19 cellular contexts compared by ENCODE assay signal in genomic region chr2:236342951-236343350, GRCh38.
"Had no signal": no experiment of that assay in that cellular context is flagged by ENCODE, and none has a peak within 500 bp of the region (broad histone marks: within the 10 kb centered on the region; RNA-seq: fewer than 3 reads in every experiment).

No MANE protein-coding gene starts in this region.

- DNase-seq: activated CD4-positive, CD25-positive, alpha-beta regulatory T cell treated with anti-CD3 and anti-CD28 coated beads, Interleukin-2, amount 50 U/mL, for 72 hours; cerebellar nuclear complex; kidney; lower lobe of right lung; natural killer cell; right lobe of liver had no signal

- H2AFZ ChIP-seq: neural progenitor cell had no signal

- H3K36me3 ChIP-seq: colonic mucosa, heart left ventricle, lower lobe of right lung, right lobe of liver, thoracic aorta had no signal

- H3K4me1 ChIP-seq: colonic mucosa, lower lobe of right lung had no signal

- H3K9me3 ChIP-seq: colonic mucosa, heart left ventricle, lower lobe of right lung, right lobe of liver, thoracic aorta had no signal

- H3K9me3 Mint-ChIP-seq: activated CD4-positive, alpha-beta T cell treated with anti-CD3 and anti-CD28 coated beads, Interleukin-2, amount 10 ng/mL, durations not matched to agents 7 days and 5 days; activated CD8-positive, alpha-beta T cell treated with anti-CD3 and anti-CD28 coated beads for 36 hours; activated naive CD4-positive, alpha-beta T cell treated with anti-CD3 and anti-CD28 coated beads, Interleukin-2, amount 50 U/mL, for 72 hours; activated T-cell treated with anti-CD3 and anti-CD28 coated beads, Interleukin-2, amount 50 U/mL, for 72 hours; effector memory CD8-positive, alpha-beta T cell; immature natural killer cell; natural killer cell had no signal

- H3K36me3 Mint-ChIP-seq: activated naive CD4-positive, alpha-beta T cell treated with anti-CD3 and anti-CD28 coated beads, Interleukin-2, amount 50 U/mL, for 72 hours; immature natural killer cell; natural killer cell had no signal

- H3K9ac ChIP-seq: neural progenitor cell had no signal

- H3K4me3 Mint-ChIP-seq: activated CD4-positive, alpha-beta T cell treated with anti-CD3 and anti-CD28 coated beads, Interleukin-2, amount 10 ng/mL, durations not matched to agents 7 days and 5 days; activated CD8-positive, alpha-beta T cell treated with anti-CD3 and anti-CD28 coated beads for 36 hours; activated T-cell treated with anti-CD3 and anti-CD28 coated beads, Interleukin-2, amount 50 U/mL, for 72 hours; effector memory CD8-positive, alpha-beta T cell; immature natural killer cell; natural killer cell; neural progenitor cell had no signal

- H3K4me2 ChIP-seq: neural progenitor cell had no signal

- H3K4me1 Mint-ChIP-seq: activated CD4-positive, alpha-beta T cell treated with anti-CD3 and anti-CD28 coated beads, Interleukin-2, amount 10 ng/mL, durations not matched to agents 7 days and 5 days; immature natural killer cell; natural killer cell had no signal

- H3K27ac ChIP-seq: colonic mucosa, lower lobe of right lung, neural progenitor cell, right lobe of liver, skin epidermis, thoracic aorta had no signal

- H3K4me3 ChIP-seq: colonic mucosa, dorsolateral prefrontal cortex, heart left ventricle, lower lobe of right lung, neural progenitor cell, right lobe of liver, skin epidermis, thoracic aorta had no signal

- H3K27me3 Mint-ChIP-seq: activated CD4-positive, alpha-beta T cell treated with anti-CD3 and anti-CD28 coated beads, Interleukin-2, amount 10 ng/mL, durations not matched to agents 7 days and 5 days had no signal

- H3K27ac Mint-ChIP-seq: activated CD4-positive, alpha-beta T cell treated with anti-CD3 and anti-CD28 coated beads, Interleukin-2, amount 10 ng/mL, durations not matched to agents 7 days and 5 days; activated CD8-positive, alpha-beta T cell treated with anti-CD3 and anti-CD28 coated beads for 36 hours; activated naive CD4-positive, alpha-beta T cell treated with anti-CD3 and anti-CD28 coated beads, Interleukin-2, amount 50 U/mL, for 72 hours; activated T-cell treated with anti-CD3 and anti-CD28 coated beads, Interleukin-2, amount 50 U/mL, for 72 hours; effector memory CD8-positive, alpha-beta T cell; immature natural killer cell; natural killer cell; neural progenitor cell had no signal

- FAIRE-seq: urothelium cell line had no signal

- H3K27me3 ChIP-seq: colonic mucosa, dorsolateral prefrontal cortex, heart left ventricle, neural progenitor cell, right lobe of liver had no signal

- ATAC-seq: activated naive CD4-positive, alpha-beta T cell treated with anti-CD3 and anti-CD28 coated beads, Interleukin-2, amount 50 U/mL, for 72 hours; activated T-cell treated with anti-CD3 and anti-CD28 coated beads, Interleukin-2, amount 50 U/mL, for 72 hours; effector memory CD8-positive, alpha-beta T cell; heart left ventricle had no signal
